ENCODE assay signal across 10 cellular contexts in the genomic region with DNA sequence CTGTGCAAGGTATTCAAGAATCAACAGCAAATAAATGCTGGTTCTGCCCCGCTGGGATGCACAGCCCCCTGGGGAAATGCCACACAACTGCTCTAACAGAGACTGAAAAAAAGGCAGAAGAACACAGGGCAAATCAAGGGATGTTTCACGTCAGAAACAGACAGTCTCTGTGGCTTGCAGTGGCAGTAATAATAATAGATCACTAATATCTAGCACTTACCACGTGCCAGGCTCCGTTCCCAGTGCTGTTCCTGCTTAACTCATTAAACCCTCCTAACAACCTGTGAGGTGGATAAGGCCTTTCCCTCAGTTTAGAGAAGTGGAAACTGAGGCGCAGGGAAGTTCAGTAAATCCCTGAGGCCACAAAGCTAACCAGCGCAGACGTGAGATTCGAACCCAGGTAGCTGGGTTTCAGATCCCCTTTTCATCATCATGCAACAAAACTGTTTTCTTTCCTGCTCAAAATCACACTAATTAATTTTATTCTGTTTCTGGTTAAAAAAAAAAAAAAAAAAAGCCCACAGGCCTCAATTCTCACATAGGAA. TPM values are rescaled to one million over a fixed set of nuclear protein-coding genes. Genes with fewer than 3 reads are reported as not detected.
DNase-seq lines count a peak whose midpoint lies in the region; ATAC-seq, FAIRE-seq and TF ChIP-seq lines count a peak whose summit lies in the region.
"Had no signal": no experiment of that assay in that cellular context is flagged by ENCODE, and none has a peak within 500 bp of the region (broad histone marks: within the 10 kb centered on the region; RNA-seq: fewer than 3 reads in every experiment).

No MANE protein-coding gene starts in this region.

- H2AFZ ChIP-seq in parathyroid adenoma, result no peak overlapping the region

- no peaks in the 10 kb centered on the region for H3K27me3 ChIP-seq in parathyroid adenoma (ENCODE audit: control insufficient read depth, insufficient read depth, low read length)

- CTCF ChIA-PET in GM10248 (lab: Yijun Ruan, JAX), result interaction anchor here (2.1 kb wide), 1 partner anchor 10 kb away, joined by 9 read pairs; no protein-coding TSS in a partner anchor

- H3K27me3 Mint-ChIP-seq in natural killer cell treated with Interleukin-12 subunit alpha and Interleukin-12 subunit beta and Interleukin-15 and Interleukin-18, amount 100 ng/mL, for 72 hours, result no peaks in the 10 kb centered on the region

- H3K4me1 Mint-ChIP-seq in natural killer cell treated with Interleukin-12 subunit alpha and Interleukin-12 subunit beta and Interleukin-15 and Interleukin-18, amount 100 ng/mL, for 72 hours (ENCODE audit: low read depth in 2 of 2), result peaks cover 30 to 38% of the 10 kb centered on the region in 2 donors

- H3K27ac ChIP-seq in cingulate gyrus (ENCODE audit: low read depth, low read length) (peak overlapping the region; percentile 76), parathyroid adenoma (peak overlapping the region; percentile 43)

- no peak overlapping the region for H3K4me3 Mint-ChIP-seq in natural killer cell treated with Interleukin-12 subunit alpha and Interleukin-12 subunit beta and Interleukin-15 and Interleukin-18, amount 100 ng/mL, for 72 hours

- no peak for FAIRE-seq in D721Med (lab: Jason Lieb, UNC)

- DNase-seq in GM10248 (ENCODE audit: extremely low spot score) (peak; percentile 35), 8988T (no peak), D721Med (ENCODE audit: insufficient read length, low spot score) (no peak)
- DNase-seq in natural killer cell treated with Interleukin-12 subunit alpha and Interleukin-12 subunit beta and Interleukin-15 and Interleukin-18, amount 100 ng/mL, for 72 hours (ENCODE audit: low spot score), result no peak
- DNase-seq: activated CD4-positive, alpha-beta T cell treated with anti-CD3 and anti-CD28 coated beads, Interleukin-2, amount 50 U/mL, for 48 hours; MM.1S had no signal

- POLR2A ChIA-PET in GM10248 (lab: Yijun Ruan, JAX), result interaction anchor here (0.6 to 0.7 kb wide), 2 partner anchors 11 to 12 kb away, joined by 3 to 6 read pairs; no protein-coding TSS in a partner anchor

- no peak overlapping the region for H3K4me3 ChIP-seq in parathyroid adenoma (ENCODE audit: low read depth, low read length)

- peaks cover 11% of the 10 kb centered on the region for H3K79me2 ChIP-seq in parathyroid adenoma

- H3K27ac Mint-ChIP-seq in natural killer cell treated with Interleukin-12 subunit alpha and Interleukin-12 subunit beta and Interleukin-15 and Interleukin-18, amount 100 ng/mL, for 72 hours, result no peak overlapping the region

- H3K4me1 ChIP-seq in parathyroid adenoma, result no peaks in the 10 kb centered on the region

- H3K9me3 ChIP-seq in parathyroid adenoma (ENCODE audit: control insufficient read depth, low read length), result no peaks in the 10 kb centered on the region

- H3K9me3 Mint-ChIP-seq in natural killer cell treated with Interleukin-12 subunit alpha and Interleukin-12 subunit beta and Interleukin-15 and Interleukin-18, amount 100 ng/mL, for 72 hours, result no peaks in the 10 kb centered on the region

- H3K4me2 ChIP-seq in parathyroid adenoma (ENCODE audit: low read length), result no peak overlapping the region

- H3K9ac ChIP-seq in parathyroid adenoma, result no peak overlapping the region

- H3K36me3 Mint-ChIP-seq in natural killer cell treated with Interleukin-12 subunit alpha and Interleukin-12 subunit beta and Interleukin-15 and Interleukin-18, amount 100 ng/mL, for 72 hours, result peaks cover 14% of the 10 kb centered on the region

- H3K36me3 ChIP-seq in parathyroid adenoma (ENCODE audit: control insufficient read depth, insufficient read depth, low read length), result no peaks in the 10 kb centered on the region

- TF ChIP-seq CTCF in GM10248 (IDR thresholded peaks at IDR 0.05; ENCODE audit: control extremely low read depth, extremely low read depth, low read depth, missing control alignments) (no peak), parathyroid adenoma (IDR thresholded peaks at IDR 0.05) (no peak), D721Med (IDR thresholded peaks at IDR 0.05; ENCODE audit: insufficient read depth, missing control alignments) (no peak)

- ATAC-seq in HG03378 (IDR thresholded peaks at IDR 0.05; ENCODE audit: unreplicated experiment) (peak; percentile 33), GM18520 (IDR thresholded peaks at IDR 0.05; ENCODE audit: unreplicated experiment) (no peak)
- ATAC-seq in natural killer cell treated with Interleukin-12 subunit alpha and Interleukin-12 subunit beta and Interleukin-15 and Interleukin-18, amount 100 ng/mL, for 72 hours, result no peak

RNA-seq across cellular contexts. Expression of a gene that starts 36.7 kb away (rescaled TPM):
- 10 to 100 TPM; 67.2 to 83.5 TPM for total RNA-seq in natural killer cell treated with Interleukin-12 subunit alpha and Interleukin-12 subunit beta and Interleukin-15 and Interleukin-18, amount 100 ng/mL, for 72 hours
